ENCODE assay signal across 2 cellular contexts in the genomic region with DNA sequence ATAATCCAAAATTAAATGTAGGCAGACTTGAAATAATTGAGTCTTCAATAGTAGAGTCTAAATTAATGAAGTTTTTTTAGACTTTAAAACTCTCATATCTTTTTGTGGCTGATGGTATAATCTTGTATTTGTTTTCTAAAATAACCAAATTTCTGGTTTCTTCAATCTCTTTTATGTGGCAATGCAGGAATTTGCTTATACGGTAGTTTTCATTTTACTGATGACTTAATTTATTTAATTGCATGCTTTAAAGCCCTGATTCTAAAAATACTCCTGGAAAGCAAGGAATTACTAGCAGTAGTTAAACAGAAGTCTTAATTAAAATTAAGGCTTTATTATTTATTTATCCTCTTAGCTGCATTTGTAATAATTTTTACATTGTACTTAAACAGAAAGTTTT.
TF ChIP-seq lines count a peak whose summit lies in the region.

No MANE protein-coding gene starts in this region.

TF ChIP-seq in IMR-90, 13 proteins besides CTCF, POLR2A, EP300 and RAD21:
- TF ChIP-seq, protein P1, sequence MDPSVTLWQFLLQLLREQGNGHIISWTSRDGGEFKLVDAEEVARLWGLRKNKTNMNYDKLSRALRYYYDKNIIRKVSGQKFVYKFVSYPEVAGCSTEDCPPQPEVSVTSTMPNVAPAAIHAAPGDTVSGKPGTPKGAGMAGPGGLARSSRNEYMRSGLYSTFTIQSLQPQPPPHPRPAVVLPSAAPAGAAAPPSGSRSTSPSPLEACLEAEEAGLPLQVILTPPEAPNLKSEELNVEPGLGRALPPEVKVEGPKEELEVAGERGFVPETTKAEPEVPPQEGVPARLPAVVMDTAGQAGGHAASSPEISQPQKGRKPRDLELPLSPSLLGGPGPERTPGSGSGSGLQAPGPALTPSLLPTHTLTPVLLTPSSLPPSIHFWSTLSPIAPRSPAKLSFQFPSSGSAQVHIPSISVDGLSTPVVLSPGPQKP (IDR thresholded peaks at IDR 0.05; ENCODE audit: borderline replicate concordance, low read depth, low read length) = no peak
- TF ChIP-seq, protein P2, sequence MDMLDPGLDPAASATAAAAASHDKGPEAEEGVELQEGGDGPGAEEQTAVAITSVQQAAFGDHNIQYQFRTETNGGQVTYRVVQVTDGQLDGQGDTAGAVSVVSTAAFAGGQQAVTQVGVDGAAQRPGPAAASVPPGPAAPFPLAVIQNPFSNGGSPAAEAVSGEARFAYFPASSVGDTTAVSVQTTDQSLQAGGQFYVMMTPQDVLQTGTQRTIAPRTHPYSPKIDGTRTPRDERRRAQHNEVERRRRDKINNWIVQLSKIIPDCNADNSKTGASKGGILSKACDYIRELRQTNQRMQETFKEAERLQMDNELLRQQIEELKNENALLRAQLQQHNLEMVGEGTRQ (IDR thresholded peaks at IDR 0.05; ENCODE audit: low read depth, low read length) = no peak
- TF ChIP-seq BHLHE40 (IDR thresholded peaks at IDR 0.05; ENCODE audit: low read depth, low read length) (no peak), MAFK (IDR thresholded peaks at IDR 0.05; ENCODE audit: low read depth, low read length) (0 out of 2 replicates have a peak, but pooled peaks have one; percentile 28), MXI1 (IDR thresholded peaks at IDR 0.05; ENCODE audit: borderline replicate concordance, low read depth, low read length) (no peak)

TF ChIP-seq in K562, 482 proteins besides CTCF, POLR2A, EP300 and RAD21:
- no peak for TF ChIP-seq ZNF121 (CRISPR knock-in tag; conservative IDR thresholded peaks at IDR 0.05)
- TF ChIP-seq RB1 (IDR thresholded peaks at IDR 0.05; ENCODE audit: low read depth) = no peak
- TF ChIP-seq ZNF316 (IDR thresholded peaks at IDR 0.05) = peak; percentile 65
- no peak for TF ChIP-seq HDGF (IDR thresholded peaks at IDR 0.05)
- peak; percentile 27; the same call in 1 of the 2 replicates for TF ChIP-seq C11orf30 (IDR thresholded peaks at IDR 0.05; ENCODE audit: low read depth)
